ENCODE assay signal across 25 cellular contexts in genomic region chr5:177212242-177212641, GRCh38.
"Had no signal": no experiment of that assay in that cellular context is flagged by ENCODE, and none has a peak within 500 bp of the region (broad histone marks: within the 10 kb centered on the region; RNA-seq: fewer than 3 reads in every experiment).

No MANE protein-coding gene starts in this region.

- H3K27me3 Mint-ChIP-seq: effector memory CD8-positive, alpha-beta T cell; progenitor cell of endocrine pancreas; stimulated activated naive B cell treated with anti-CD40 and anti-IgM and Interleukin-4, amounts not matched to agents 10 μg/mL and 1 μg/mL and 100 μg/mL, for 72 hours had no signal

- H3K4me3 ChIP-seq: adrenal gland, ascending aorta, esophagus squamous epithelium, gastroesophageal sphincter, sigmoid colon, smooth muscle cell, vagina had no signal

- H3K9me3 Mint-ChIP-seq: effector memory CD8-positive, alpha-beta T cell; stimulated activated naive B cell treated with anti-CD40 and anti-IgM and Interleukin-4, amounts not matched to agents 10 μg/mL and 1 μg/mL and 100 μg/mL, for 72 hours had no signal

- H3K27ac ChIP-seq: ascending aorta, esophagus squamous epithelium, gastroesophageal sphincter, sigmoid colon, vagina, VCaP had no signal

- H3K4me3 Mint-ChIP-seq: effector memory CD8-positive, alpha-beta T cell; stimulated activated naive B cell treated with anti-CD40 and anti-IgM and Interleukin-4, amounts not matched to agents 10 μg/mL and 1 μg/mL and 100 μg/mL, for 72 hours had no signal

- H3K27ac Mint-ChIP-seq: progenitor cell of endocrine pancreas had no signal

- H3K27me3 ChIP-seq: adrenal gland, ascending aorta, esophagus squamous epithelium, gastroesophageal sphincter, sigmoid colon, vagina had no signal

- H3K9me3 ChIP-seq: adrenal gland, ascending aorta, esophagus squamous epithelium, gastroesophageal sphincter, sigmoid colon, vagina had no signal

- ATAC-seq: activated CD4-positive, CD25-positive, alpha-beta regulatory T cell treated with anti-CD3 and anti-CD28 coated beads, Interleukin-2, amount 50 U/mL, for 24 hours; effector memory CD8-positive, alpha-beta T cell; gastroesophageal sphincter; left ventricle myocardium superior; stimulated activated naive B cell treated with anti-CD40 and anti-IgM and Interleukin-4, amounts not matched to agents 10 μg/mL and 1 μg/mL and 100 μg/mL, for 72 hours had no signal

- DNase-seq: activated CD4-positive, alpha-beta T cell treated with anti-CD3 and anti-CD28 coated beads, Interleukin-2, amount 50 U/mL, for 1 hour; activated CD8-positive, alpha-beta memory T cell treated with anti-CD3 and anti-CD28 coated beads for 24 hours; activated CD8-positive, alpha-beta memory T cell treated with anti-CD3 and anti-CD28 coated beads, Interleukin-2, amount 50 U/mL, for 4 hours; activated effector memory CD4-positive, alpha-beta T cell treated with Interleukin-2 at 50 U/mL for 16 hours; activated naive CD4-positive, alpha-beta T cell treated with anti-CD3 and anti-CD28 coated beads, Interleukin-2, amount 50 U/mL, for 16 hours; activated T-cell treated with anti-CD3 and anti-CD28 coated beads, Interleukin-2, amount 50 U/mL, for 48 hours; adrenal gland; central memory CD4-positive, alpha-beta T cell; effector memory CD8-positive, alpha-beta T cell; esophagus squamous epithelium; head of caudate nucleus; hypothalamus; left ventricle myocardium superior; retina; sigmoid colon; stimulated activated CD4-positive, alpha-beta T cell treated with anti-CD3 and anti-CD28 coated beads, Interleukin-15, amount 100 ng/mL, for 24 hours; stimulated activated naive B cell treated with anti-CD40 and anti-IgM and Interleukin-4, amounts not matched to agents 10 μg/mL and 1 μg/mL and 100 μg/mL, for 72 hours; trophoblast cell had no signal

- H3K4me2 ChIP-seq: smooth muscle cell had no signal

- H3K4me1 ChIP-seq: ascending aorta, esophagus squamous epithelium, gastroesophageal sphincter, sigmoid colon, vagina had no signal
